22 cellular contexts compared by ENCODE assay signal in genomic region chr9:109186857-109187256, GRCh38.
"Had no signal": no experiment of that assay in that cellular context is flagged by ENCODE, and none has a peak within 500 bp of the region (broad histone marks: within the 10 kb centered on the region; RNA-seq: fewer than 3 reads in every experiment).

No MANE protein-coding gene starts in this region.

- DNase-seq: dermis blood vessel endothelial cell; dorsolateral prefrontal cortex; effector CD4-positive, alpha-beta T cell; effector memory CD4-positive, alpha-beta T cell; foreskin keratinocyte; heart left ventricle; hypothalamus; immature natural killer cell; islet precursor cell; kidney; kidney glomerular epithelial cell; left colon; left ventricle myocardium inferior; lower lobe of right lung; mesenchymal stem cell; mucosa of descending colon; naive B cell; naive thymus-derived CD8-positive, alpha-beta T cell had no signal

- H3K36me3 ChIP-seq: gastroesophageal sphincter, heart left ventricle, left ventricle myocardium inferior, lower lobe of right lung had no signal

- H3K27ac ChIP-seq: dorsolateral prefrontal cortex, esophagus muscularis mucosa, foreskin keratinocyte, gastroesophageal sphincter, heart left ventricle, hepatocyte, left ventricle myocardium inferior, lower lobe of right lung had no signal

- H3K4me2 ChIP-seq: hepatocyte had no signal

- H3K9me3 ChIP-seq: esophagus muscularis mucosa, gastroesophageal sphincter, heart left ventricle, left ventricle myocardium inferior, lower lobe of right lung, mucosa of descending colon had no signal

- ATAC-seq: foreskin keratinocyte; gastroesophageal sphincter; left colon; left lobe of liver; lower lobe of right lung; mucosa of descending colon; naive thymus-derived CD8-positive, alpha-beta T cell had no signal

- H3K27me3 ChIP-seq: dorsolateral prefrontal cortex, esophagus muscularis mucosa, gastroesophageal sphincter, heart left ventricle had no signal

- H3K4me3 ChIP-seq: dorsolateral prefrontal cortex, esophagus muscularis mucosa, gastroesophageal sphincter, heart left ventricle, hepatocyte, left ventricle myocardium inferior, lower lobe of right lung, mucosa of descending colon had no signal

- H3K4me1 ChIP-seq: esophagus muscularis mucosa, foreskin keratinocyte, gastroesophageal sphincter, lower lobe of right lung had no signal
